9 cellular contexts compared by ENCODE assay signal in genomic region chr11:554428-554823, GRCh38. TPM values are rescaled to one million over a fixed set of nuclear protein-coding genes. Genes with fewer than 3 reads are reported as not detected.
DNase-seq lines count a peak whose midpoint lies in the region; ATAC-seq lines count a peak whose summit lies in the region.
"Had no signal": no experiment of that assay in that cellular context is flagged by ENCODE, and none has a peak within 500 bp of the region (broad histone marks: within the 10 kb centered on the region; RNA-seq: fewer than 3 reads in every experiment).

No MANE protein-coding gene starts in this region.

- no peaks in the 10 kb centered on the region for H3K4me1 Mint-ChIP-seq in activated CD4-positive, alpha-beta T cell treated with anti-CD3 and anti-CD28 coated beads, Interleukin-2, amount 10 ng/mL, durations not matched to agents 24 days and 14 days
- H3K4me1 Mint-ChIP-seq in activated CD4-positive, alpha-beta T cell treated with anti-CD3 and anti-CD28 coated beads, Interleukin-2, amount 10 ng/mL, durations not matched to agents 7 days and 5 days, result peaks cover 3% of the 10 kb centered on the region
- H3K4me1 Mint-ChIP-seq in T-cell, result peaks cover 6 to 10% (median 7%) of the 10 kb centered on the region in 3 donors
- peaks cover 3 to 12% of the 10 kb centered on the region in 2 donors for H3K4me1 Mint-ChIP-seq in stimulated activated naive B cell treated with anti-CD40 and anti-IgM and Interleukin-4, amounts not matched to agents 10 μg/mL and 1 μg/mL and 100 μg/mL, for 72 hours
- H3K4me1 Mint-ChIP-seq in effector memory CD8-positive, alpha-beta T cell (ENCODE audit: low read depth in 2 of 2), result peaks cover 0 to 5% of the 10 kb centered on the region in 2 donors

- POLR2A ChIA-PET in activated CD4-positive, alpha-beta T cell treated with anti-CD3 and anti-CD28 coated beads, Interleukin-2, amount 10 ng/mL, durations not matched to agents 7 days and 5 days (lab: Charles Lee), result no interaction called here
- POLR2A ChIA-PET in T-cell (lab: Charles Lee), result interaction anchor here in 1 of 2 donors (0.8 kb wide), 1 partner anchor 139 kb away, joined by 3 read pairs; no protein-coding TSS in a partner anchor

- no peak for ATAC-seq in T-cell (replicated peaks in 1 of 4)
- ATAC-seq in stimulated activated naive B cell treated with anti-CD40 and anti-IgM and Interleukin-4, amounts not matched to agents 10 μg/mL and 1 μg/mL and 100 μg/mL, for 72 hours (replicated peaks), result peak; percentile 3 to 17
- no peak for ATAC-seq in effector memory CD8-positive, alpha-beta T cell (replicated peaks)

- peak overlapping the region; percentile 51 for H3K4me3 Mint-ChIP-seq in activated CD4-positive, alpha-beta T cell treated with anti-CD3 and anti-CD28 coated beads, Interleukin-2, amount 10 ng/mL, durations not matched to agents 24 days and 14 days
- H3K4me3 Mint-ChIP-seq in activated CD4-positive, alpha-beta T cell treated with anti-CD3 and anti-CD28 coated beads, Interleukin-2, amount 10 ng/mL, durations not matched to agents 7 days and 5 days, result no peak overlapping the region
- peak overlapping the region in 2 of 3 donors; percentile 55 to 62 for H3K4me3 Mint-ChIP-seq in T-cell
- peak overlapping the region; percentile 48 to 64 for H3K4me3 Mint-ChIP-seq in stimulated activated naive B cell treated with anti-CD40 and anti-IgM and Interleukin-4, amounts not matched to agents 10 μg/mL and 1 μg/mL and 100 μg/mL, for 72 hours
- peak overlapping the region in 1 of 2 donors; percentile 50 for H3K4me3 Mint-ChIP-seq in effector memory CD8-positive, alpha-beta T cell

- peaks cover 43% of the 10 kb centered on the region for H3K27me3 ChIP-seq in iPS-18a (ENCODE audit: control insufficient read depth, insufficient read depth, low read length)

- no peak overlapping the region for H3K9ac ChIP-seq in iPS-18a (ENCODE audit: low read length)
- H3K9ac ChIP-seq: GM23248 had no signal

- intact Hi-C loops in activated CD4-positive, alpha-beta T cell treated with anti-CD3 and anti-CD28 coated beads, Interleukin-2, amount 10 ng/mL, durations not matched to agents 24 days and 14 days (cut with micrococcal nuclease), result loop anchor here (2.0 kb wide), 1 partner anchor 18 kb away; the partner anchor contains the start of gene LRRC56

- no peak overlapping the region for H3K27ac ChIP-seq in iPS-18a (ENCODE audit: low read length)
- H3K27ac ChIP-seq: GM23248 had no signal

- no peak for DNase-seq in activated CD4-positive, alpha-beta T cell treated with anti-CD3 and anti-CD28 coated beads, Interleukin-2, amount 10 ng/mL, durations not matched to agents 24 days and 14 days
- no peak for DNase-seq in activated CD4-positive, alpha-beta T cell treated with anti-CD3 and anti-CD28 coated beads, Interleukin-2, amount 10 ng/mL, durations not matched to agents 7 days and 5 days
- no peak for DNase-seq in T-cell
- no peak for DNase-seq in stimulated activated naive B cell treated with anti-CD40 and anti-IgM and Interleukin-4, amounts not matched to agents 10 μg/mL and 1 μg/mL and 100 μg/mL, for 72 hours
- no peak for DNase-seq in NCI-H1092 (lab: John Stamatoyannopoulos, UW)
- DNase-seq in effector memory CD8-positive, alpha-beta T cell, result no peak
- DNase-seq in ACHN, result no peak

- H3K27ac Mint-ChIP-seq in activated CD4-positive, alpha-beta T cell treated with anti-CD3 and anti-CD28 coated beads, Interleukin-2, amount 10 ng/mL, durations not matched to agents 24 days and 14 days, result no peak overlapping the region
- no peak overlapping the region for H3K27ac Mint-ChIP-seq in activated CD4-positive, alpha-beta T cell treated with anti-CD3 and anti-CD28 coated beads, Interleukin-2, amount 10 ng/mL, durations not matched to agents 7 days and 5 days
- H3K27ac Mint-ChIP-seq in T-cell, result no peak overlapping the region
- H3K27ac Mint-ChIP-seq in stimulated activated naive B cell treated with anti-CD40 and anti-IgM and Interleukin-4, amounts not matched to agents 10 μg/mL and 1 μg/mL and 100 μg/mL, for 72 hours, result peak overlapping the region; percentile 31
- H3K27ac Mint-ChIP-seq in effector memory CD8-positive, alpha-beta T cell, result no peak overlapping the region

- peaks cover 15% of the 10 kb centered on the region for H3K27me3 Mint-ChIP-seq in activated CD4-positive, alpha-beta T cell treated with anti-CD3 and anti-CD28 coated beads, Interleukin-2, amount 10 ng/mL, durations not matched to agents 24 days and 14 days
- H3K27me3 Mint-ChIP-seq in activated CD4-positive, alpha-beta T cell treated with anti-CD3 and anti-CD28 coated beads, Interleukin-2, amount 10 ng/mL, durations not matched to agents 7 days and 5 days, result peaks cover 18% of the 10 kb centered on the region
- H3K27me3 Mint-ChIP-seq in T-cell, result no peaks in the 10 kb centered on the region
- H3K27me3 Mint-ChIP-seq in stimulated activated naive B cell treated with anti-CD40 and anti-IgM and Interleukin-4, amounts not matched to agents 10 μg/mL and 1 μg/mL and 100 μg/mL, for 72 hours, result peaks cover 3 to 6% of the 10 kb centered on the region in 2 donors
- H3K27me3 Mint-ChIP-seq in effector memory CD8-positive, alpha-beta T cell, result no peaks in the 10 kb centered on the region

- in situ Hi-C loops in ACHN (cut with HindIII; ENCODE audit: low pct_ligation_motif_present, low pct_unique_long_range_greater_than_20kb, low sequenced_read_pairs), result no loop called here

- no peaks in the 10 kb centered on the region for H3K36me3 ChIP-seq in iPS-18a (ENCODE audit: control insufficient read depth, low read depth, low read length)

- peak overlapping the region; percentile 58 for H3K4me3 ChIP-seq in iPS-18a (ENCODE audit: low read length)
- H3K4me3 ChIP-seq: GM23248 had no signal

- H3K9me3 Mint-ChIP-seq in activated CD4-positive, alpha-beta T cell treated with anti-CD3 and anti-CD28 coated beads, Interleukin-2, amount 10 ng/mL, durations not matched to agents 24 days and 14 days, result no peaks in the 10 kb centered on the region
- no peaks in the 10 kb centered on the region for H3K9me3 Mint-ChIP-seq in activated CD4-positive, alpha-beta T cell treated with anti-CD3 and anti-CD28 coated beads, Interleukin-2, amount 10 ng/mL, durations not matched to agents 7 days and 5 days
- H3K9me3 Mint-ChIP-seq in T-cell, result no peaks in the 10 kb centered on the region
- no peaks in the 10 kb centered on the region for H3K9me3 Mint-ChIP-seq in stimulated activated naive B cell treated with anti-CD40 and anti-IgM and Interleukin-4, amounts not matched to agents 10 μg/mL and 1 μg/mL and 100 μg/mL, for 72 hours
- no peaks in the 10 kb centered on the region for H3K9me3 Mint-ChIP-seq in effector memory CD8-positive, alpha-beta T cell

- no peaks in the 10 kb centered on the region for H3K36me3 Mint-ChIP-seq in activated CD4-positive, alpha-beta T cell treated with anti-CD3 and anti-CD28 coated beads, Interleukin-2, amount 10 ng/mL, durations not matched to agents 24 days and 14 days (ENCODE audit: low read depth)
- no peaks in the 10 kb centered on the region for H3K36me3 Mint-ChIP-seq in activated CD4-positive, alpha-beta T cell treated with anti-CD3 and anti-CD28 coated beads, Interleukin-2, amount 10 ng/mL, durations not matched to agents 7 days and 5 days (ENCODE audit: low read depth)
- no peaks in the 10 kb centered on the region for H3K36me3 Mint-ChIP-seq in T-cell
- peaks cover 0 to 3% of the 10 kb centered on the region in 2 donors for H3K36me3 Mint-ChIP-seq in stimulated activated naive B cell treated with anti-CD40 and anti-IgM and Interleukin-4, amounts not matched to agents 10 μg/mL and 1 μg/mL and 100 μg/mL, for 72 hours
- peaks cover 9% of the 10 kb centered on the region for H3K36me3 Mint-ChIP-seq in effector memory CD8-positive, alpha-beta T cell (ENCODE audit: insufficient read depth)

- no peaks in the 10 kb centered on the region for H3K4me1 ChIP-seq in iPS-18a (ENCODE audit: control insufficient read depth, low read depth, low read length)

- CTCF ChIA-PET in activated CD4-positive, alpha-beta T cell treated with anti-CD3 and anti-CD28 coated beads, Interleukin-2, amount 10 ng/mL, durations not matched to agents 7 days and 5 days (lab: Charles Lee), result interaction anchor here (0.6 to 3.0 kb wide), 19 partner anchors 9 to 171 kb away, joined by 3 to 19 read pairs (median 5); partner anchors contain the start of genes DEAF1, HRAS, LRRC56 and TMEM80
- CTCF ChIA-PET in T-cell (lab: Charles Lee), result interaction anchor here (0.5 to 1.6 kb wide), 12 partner anchors 21 to 192 kb away, joined by 3 to 12 read pairs (median 4); partner anchors contain the start of genes PHRF1 (in 1 of the 2) and TALDO1 (in 1 of the 2)

- no peaks in the 10 kb centered on the region for H3K9me3 ChIP-seq in iPS-18a (ENCODE audit: control insufficient read depth, low read depth, low read length)

RNA-seq across cellular contexts. Expression of gene LMNTD2, which starts 6.1 kb away (rescaled TPM):
- 0.47 and 1.1 TPM in 2 replicates for total RNA-seq in activated CD4-positive, alpha-beta T cell treated with anti-CD3 and anti-CD28 coated beads, Interleukin-2, amount 10 ng/mL, durations not matched to agents 24 days and 14 days
- 1 to 10 TPM; 3.4 to 4.8 TPM for total RNA-seq in activated CD4-positive, alpha-beta T cell treated with anti-CD3 and anti-CD28 coated beads, Interleukin-2, amount 10 ng/mL, durations not matched to agents 7 days and 5 days
- total RNA-seq in T-cell, result 10 to 100 TPM in 1 of 5 donors, 1 to 10 TPM in 4; 5.1 to 13.4 (median 8.8) TPM

RNA-seq across cellular contexts. Expression of gene RASSF7, which starts 6.3 kb away (rescaled TPM):
- total RNA-seq in activated CD4-positive, alpha-beta T cell treated with anti-CD3 and anti-CD28 coated beads, Interleukin-2, amount 10 ng/mL, durations not matched to agents 24 days and 14 days, result 21.8 and 23.1 TPM in 2 replicates
- 10 to 100 TPM; 30.7 to 38.1 TPM for total RNA-seq in activated CD4-positive, alpha-beta T cell treated with anti-CD3 and anti-CD28 coated beads, Interleukin-2, amount 10 ng/mL, durations not matched to agents 7 days and 5 days
- 10 to 100 TPM; 23.2 to 68.4 (median 63.4) TPM for total RNA-seq in T-cell

RNA-seq across cellular contexts. Expression of gene LRRC56, which starts 17.1 kb away (rescaled TPM):
- 2.1 and 2.3 TPM in 2 replicates for total RNA-seq in activated CD4-positive, alpha-beta T cell treated with anti-CD3 and anti-CD28 coated beads, Interleukin-2, amount 10 ng/mL, durations not matched to agents 24 days and 14 days
- 1 to 10 TPM; 2.0 to 2.1 TPM for total RNA-seq in activated CD4-positive, alpha-beta T cell treated with anti-CD3 and anti-CD28 coated beads, Interleukin-2, amount 10 ng/mL, durations not matched to agents 7 days and 5 days
- 1 to 10 TPM; 3.4 to 6.1 (median 5.6) TPM for total RNA-seq in T-cell

RNA-seq across cellular contexts. Expression of gene HRAS, which starts 19.1 kb away (rescaled TPM):
- total RNA-seq in activated CD4-positive, alpha-beta T cell treated with anti-CD3 and anti-CD28 coated beads, Interleukin-2, amount 10 ng/mL, durations not matched to agents 24 days and 14 days, result 70.8 and 94.4 TPM in 2 replicates
- 10 to 100 TPM; 51.7 to 63.5 TPM for total RNA-seq in activated CD4-positive, alpha-beta T cell treated with anti-CD3 and anti-CD28 coated beads, Interleukin-2, amount 10 ng/mL, durations not matched to agents 7 days and 5 days
- total RNA-seq in T-cell, result 10 to 100 TPM; 27.6 to 53.4 (median 47.6) TPM

RNA-seq across cellular contexts. Expression of gene PHRF1, which starts 21.8 kb away (rescaled TPM):
- total RNA-seq in activated CD4-positive, alpha-beta T cell treated with anti-CD3 and anti-CD28 coated beads, Interleukin-2, amount 10 ng/mL, durations not matched to agents 24 days and 14 days, result 54.8 and 57.4 TPM in 2 replicates
- 10 to 100 TPM; 46.8 to 48.6 TPM for total RNA-seq in activated CD4-positive, alpha-beta T cell treated with anti-CD3 and anti-CD28 coated beads, Interleukin-2, amount 10 ng/mL, durations not matched to agents 7 days and 5 days
- 10 to 100 TPM; 40.2 to 69.4 (median 66.3) TPM for total RNA-seq in T-cell

Comparison
In these comparisons a context has a peak if more than half of its experiments do, and no peak if none do; other contexts are left out.
1. ATAC-seq: peak in stimulated activated naive B cell treated with anti-CD40 and anti-IgM and Interleukin-4, amounts not matched to agents 10 μg/mL and 1 μg/mL and 100 μg/mL, for 72 hours (2 of 2); none in T-cell (0 of 4) and effector memory CD8-positive, alpha-beta T cell (single experiment).